Comparison of ENCODE assay signal across 18 cellular contexts in the genomic region with DNA sequence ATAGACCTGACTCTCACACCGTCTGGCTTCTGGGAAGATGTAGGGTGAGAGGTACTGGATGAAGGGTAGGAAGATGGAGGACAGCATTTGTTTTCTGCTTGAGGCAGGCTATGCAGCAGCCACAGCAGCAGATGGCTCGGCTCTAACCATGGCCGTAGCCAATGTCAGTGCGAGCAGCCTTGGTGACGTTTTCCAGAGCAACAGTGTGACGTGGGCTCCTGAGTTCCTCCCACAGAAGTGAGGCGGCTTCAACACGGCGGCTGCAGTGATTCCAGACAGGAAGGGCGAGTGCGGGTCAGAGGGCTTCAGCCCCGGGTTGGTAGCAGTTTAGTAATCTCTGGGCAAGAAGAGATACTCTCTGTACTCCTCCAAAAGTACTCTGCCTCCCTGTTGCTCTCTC.
DNase-seq lines count a peak whose midpoint lies in the region; ATAC-seq, FAIRE-seq and TF ChIP-seq lines count a peak whose summit lies in the region.
"Had no signal": no experiment of that assay in that cellular context is flagged by ENCODE, and none has a peak within 500 bp of the region (broad histone marks: within the 10 kb centered on the region; RNA-seq: fewer than 3 reads in every experiment).

No MANE protein-coding gene starts in this region.

- FAIRE-seq in A549 (lab: Jason Lieb, UNC) (no peak), frontal cortex (lab: Jason Lieb, UNC) (no peak)

- H3K27me3 Mint-ChIP-seq in mesothelial cell of epicardium (ENCODE audit: low read depth): peaks cover 12% of the 10 kb centered on the region
- H3K27me3 Mint-ChIP-seq: B cell had no signal

- TF ChIP-seq POLR2A in A549 (IDR thresholded peaks at IDR 0.05; ENCODE audit: low read length): no peak

- WGBS in A549 (ENCODE audit: missing lambda C conversion rate): 28% methylated on average over 12 of the region's 12 CpGs

- no peak for DNase-seq in A549 (ENCODE audit: low read depth in 1 of 2, low spot score in 1 of 2)
- DNase-seq in Daoy (ENCODE audit: low read depth): peak; percentile 69
- peak; percentile 97 for DNase-seq in SHP77 treated with DMSO at 0.1 percent for 48 hours (lab: John Stamatoyannopoulos, UW)
- peak in 1 of 2 experiments; percentile 45 for DNase-seq in mesothelial cell of epicardium (ENCODE audit: low spot score in 2 of 2, unreplicated experiment in 2 of 2)
- no peak for DNase-seq in HK-2 (ENCODE audit: unreplicated experiment)
- DNase-seq in hypothalamus (lab: John Stamatoyannopoulos, UW): no peak
- no peak for DNase-seq in frontal cortex (ENCODE audit: low spot score in 2 of 2)
- DNase-seq: activated CD4-positive, alpha-beta T cell treated with anti-CD3 and anti-CD28 coated beads, Interleukin-2, amount 50 U/mL, for 4 hours; activated T-cell treated with anti-CD3 and anti-CD28 coated beads, Interleukin-2, amount 50 U/mL, for 24 hours; DMS79; effector memory CD8-positive, alpha-beta T cell; left lung; MM.1S; naive thymus-derived CD4-positive, alpha-beta T cell had no signal

- CTCF ChIA-PET in A549 (lab: Yijun Ruan, JAX): no interaction called here

- H3K9me3 Mint-ChIP-seq in mesothelial cell of epicardium: no peaks in the 10 kb centered on the region
- H3K9me3 Mint-ChIP-seq: activated naive CD4-positive, alpha-beta T cell treated with anti-CD3 and anti-CD28 coated beads, Interleukin-2, amount 50 U/mL, for 72 hours; activated T-cell treated with anti-CD3 and anti-CD28 coated beads, Interleukin-2, amount 50 U/mL, for 24 hours; GM23338 had no signal

- TF ChIP-seq CTCF in A549 (IDR thresholded peaks at IDR 0.05): no peak
- no peak for TF ChIP-seq CTCF in mesothelial cell of epicardium (IDR thresholded peaks at IDR 0.05; ENCODE audit: unreplicated experiment)

- no peak overlapping the region for H3K4me3 ChIP-seq in A549
- H3K4me3 ChIP-seq: GM23338, left lung had no signal

- no peaks in the 10 kb centered on the region for H3K36me3 Mint-ChIP-seq in mesothelial cell of epicardium
- H3K36me3 Mint-ChIP-seq: activated naive CD4-positive, alpha-beta T cell treated with anti-CD3 and anti-CD28 coated beads, Interleukin-2, amount 50 U/mL, for 72 hours; naive thymus-derived CD4-positive, alpha-beta T cell had no signal

- ATAC-seq in A549 (peak; percentile 40 to 45; a peak in 2 of 6 replicates), HG03175 (IDR thresholded peaks at IDR 0.05; ENCODE audit: unreplicated experiment) (no peak)
- ATAC-seq: activated naive CD4-positive, alpha-beta T cell treated with anti-CD3 and anti-CD28 coated beads, Interleukin-2, amount 50 U/mL, for 72 hours; effector memory CD8-positive, alpha-beta T cell; GM23338; left lung; naive thymus-derived CD4-positive, alpha-beta T cell had no signal

- H3K27ac ChIP-seq in A549: no peak overlapping the region
- H3K27ac ChIP-seq: left lung had no signal

- no peaks in the 10 kb centered on the region for H3K9me3 ChIP-seq in A549
- H3K9me3 ChIP-seq: left lung had no signal

- no peaks in the 10 kb centered on the region for H3K4me1 ChIP-seq in A549
- H3K4me1 ChIP-seq: left lung had no signal

- POLR2A ChIA-PET in A549 (lab: Yijun Ruan, JAX): no interaction called here

- H3K4me3 Mint-ChIP-seq in mesothelial cell of epicardium: peak overlapping the region; percentile 27
- H3K4me3 Mint-ChIP-seq: activated T-cell treated with anti-CD3 and anti-CD28 coated beads, Interleukin-2, amount 50 U/mL, for 24 hours; B cell; effector memory CD8-positive, alpha-beta T cell; GM23338; naive thymus-derived CD4-positive, alpha-beta T cell had no signal

- H3K4me1 Mint-ChIP-seq in mesothelial cell of epicardium: no peaks in the 10 kb centered on the region
- H3K4me1 Mint-ChIP-seq: B cell; naive thymus-derived CD4-positive, alpha-beta T cell had no signal

- no peak for TF ChIP-seq RAD21 in A549 (conservative IDR thresholded peaks at IDR 0.05 in 1 of 2, IDR thresholded peaks at IDR 0.05 in 1 of 2)

- H3K4me2 ChIP-seq in A549: no peak overlapping the region
- H3K4me2 ChIP-seq: GM23338 had no signal

- no peak for TF ChIP-seq EP300 in A549 (IDR thresholded peaks at IDR 0.05)

- no peak overlapping the region for H3K27ac Mint-ChIP-seq in mesothelial cell of epicardium
- H3K27ac Mint-ChIP-seq: activated naive CD4-positive, alpha-beta T cell treated with anti-CD3 and anti-CD28 coated beads, Interleukin-2, amount 50 U/mL, for 72 hours; activated T-cell treated with anti-CD3 and anti-CD28 coated beads, Interleukin-2, amount 50 U/mL, for 24 hours; B cell; effector memory CD8-positive, alpha-beta T cell; GM23338; naive thymus-derived CD4-positive, alpha-beta T cell had no signal

TF ChIP-seq in A549, 52 proteins besides CTCF, POLR2A, EP300 and RAD21:
- TF ChIP-seq EHF (CRISPR knock-in tag; IDR thresholded peaks at IDR 0.05): no peak
- no peak for TF ChIP-seq CHD2 (IDR thresholded peaks at IDR 0.05; ENCODE audit: low read length, partially characterized antibody)
- no peak for TF ChIP-seq SMC3 (IDR thresholded peaks at IDR 0.05)
- no peak for TF ChIP-seq HOXB5 (CRISPR knock-in tag; IDR thresholded peaks at IDR 0.05)
- no peak for TF ChIP-seq ZSCAN20 (CRISPR knock-in tag; IDR thresholded peaks at IDR 0.05)
- no peak for TF ChIP-seq HOXB13 (CRISPR knock-in tag; IDR thresholded peaks at IDR 0.05; ENCODE audit: low read depth)
- TF ChIP-seq MYC (IDR thresholded peaks at IDR 0.05; ENCODE audit: borderline replicate concordance, low read length): no peak
- TF ChIP-seq MAZ (IDR thresholded peaks at IDR 0.05; ENCODE audit: borderline replicate concordance, low read depth, low read length): no peak
- TF ChIP-seq NPAS2 (CRISPR knock-in tag; IDR thresholded peaks at IDR 0.05; ENCODE audit: borderline replicate concordance): no peak

Comparison
In these comparisons a context has a peak if more than half of its experiments do, and no peak if none do; other contexts are left out.
1. DNase-seq: peak in Daoy (single experiment) and SHP77 treated with DMSO at 0.1 percent for 48 hours (single experiment); none in A549 (0 of 2), HK-2 (single experiment), hypothalamus (0 of 51) and frontal cortex (0 of 2).